In genomic region chr3:142224482-142225072, GRCh38 we compare ENCODE assay signal across 8 cellular contexts. TPM values are rescaled to one million over a fixed set of nuclear protein-coding genes. Genes with fewer than 3 reads are reported as not detected.
DNase-seq lines count a peak whose midpoint lies in the region; ATAC-seq and TF ChIP-seq lines count a peak whose summit lies in the region.

No MANE protein-coding gene starts in this region.

- H3K9me3 Mint-ChIP-seq in endodermal cell, result peaks cover 2% of the 10 kb centered on the region

- peak overlapping the region; percentile 80 for H3K4me3 Mint-ChIP-seq in endodermal cell

- peak overlapping the region; percentile 85 for H2AFZ ChIP-seq in DND-41 (ENCODE audit: low read depth, low read length)
- H2AFZ ChIP-seq in OCI-LY3 (ENCODE audit: low read depth, low read length), result peak overlapping the region; percentile 84

- H3K9me3 ChIP-seq in DND-41 (ENCODE audit: insufficient read depth, low read length, severe bottlenecking) (no peaks in the 10 kb centered on the region), OCI-LY3 (ENCODE audit: insufficient read depth, low read length) (no peaks in the 10 kb centered on the region), endodermal cell (ENCODE audit: control insufficient read depth, low read length) (no peaks in the 10 kb centered on the region), neutrophil (no peaks in the 10 kb centered on the region)

- H4K20me1 ChIP-seq in DND-41 (ENCODE audit: insufficient read depth, low read length), result no peaks in the 10 kb centered on the region
- no peaks in the 10 kb centered on the region for H4K20me1 ChIP-seq in OCI-LY3 (ENCODE audit: insufficient read depth, low read length)

- peak overlapping the region; percentile 68; the same call in 1 of the 2 replicates for H3K27ac ChIP-seq in DND-41 (ENCODE audit: low read length)
- H3K27ac ChIP-seq in OCI-LY3 (ENCODE audit: low read length), result no peak overlapping the region
- no peak overlapping the region for H3K27ac ChIP-seq in endodermal cell (ENCODE audit: low read depth, low read length)
- peak overlapping the region; percentile 85 for H3K27ac ChIP-seq in neutrophil

- TF ChIP-seq CTCF in DND-41 (IDR thresholded peaks at IDR 0.05; ENCODE audit: borderline replicate concordance, extremely low read depth, low read length, poor library complexity, severe bottlenecking) (no peak), OCI-LY3 (IDR thresholded peaks at IDR 0.05; ENCODE audit: low read depth, low read length) (no peak), endodermal cell (conservative IDR thresholded peaks at IDR 0.05) (no peak), neutrophil (IDR thresholded peaks at IDR 0.05) (no peak)

- H3K4me3 ChIP-seq in DND-41 (ENCODE audit: low read depth in 1 of 2, low read length in 2 of 2), result peak overlapping the region; percentile 35 to 73; a peak in 3 of 4 replicates
- peak overlapping the region; percentile 89 for H3K4me3 ChIP-seq in OCI-LY3 (ENCODE audit: low read length)
- H3K4me3 ChIP-seq in endodermal cell (ENCODE audit: low read length), result peak overlapping the region; percentile 87
- H3K4me3 ChIP-seq in neutrophil (ENCODE audit: low read depth in 1 of 2, low read length in 1 of 2), result peak overlapping the region; percentile 78 to 80

- no peaks in the 10 kb centered on the region for H3K36me3 ChIP-seq in DND-41 (ENCODE audit: insufficient read depth, low read length)
- no peaks in the 10 kb centered on the region for H3K36me3 ChIP-seq in OCI-LY3 (replicated peaks; ENCODE audit: low read depth, low read length)
- H3K36me3 ChIP-seq in endodermal cell (ENCODE audit: control insufficient read depth, insufficient read depth, low read length), result no peaks in the 10 kb centered on the region
- H3K36me3 ChIP-seq in neutrophil, result no peaks in the 10 kb centered on the region

- peak overlapping the region; percentile 89 for H3K4me2 ChIP-seq in DND-41 (ENCODE audit: insufficient read depth, low read length)
- peak overlapping the region; percentile 83 for H3K4me2 ChIP-seq in OCI-LY3 (ENCODE audit: low read length)

- H3K4me1 ChIP-seq in DND-41 (ENCODE audit: insufficient read depth, low read length) (peaks cover 31% of the 10 kb centered on the region), OCI-LY3 (ENCODE audit: low read length) (peaks cover 4% of the 10 kb centered on the region; the same call in 1 of the 2 replicates), endodermal cell (ENCODE audit: control insufficient read depth, insufficient read depth, low read length) (no peaks in the 10 kb centered on the region), neutrophil (ENCODE audit: control insufficient read depth in 1 of 2, insufficient read depth in 1 of 2, low read depth in 1 of 2, low read length in 1 of 2) (peaks cover 13 to 15% of the 10 kb centered on the region in 2 experiments)

- peaks cover 2% of the 10 kb centered on the region for H3K36me3 Mint-ChIP-seq in endodermal cell (ENCODE audit: low read depth)

- H3K79me2 ChIP-seq in DND-41 (ENCODE audit: insufficient read depth, low read length) (peaks cover 14% of the 10 kb centered on the region), OCI-LY3 (ENCODE audit: low read length) (peaks cover 2% of the 10 kb centered on the region; the same call in 1 of the 2 replicates)

- DNase-seq in DND-41 (no peak), endodermal cell (no peak), AG20443 (ENCODE audit: low spot score) (no peak), SHP77 (lab: John Stamatoyannopoulos, UW) (no peak), NK-92 (lab: John Stamatoyannopoulos, UW; ENCODE audit: unreplicated experiment) (no peak)
- DNase-seq in stimulated activated CD4-positive, alpha-beta T cell treated with anti-CD3 and anti-CD28 coated beads, Interleukin-2, amount 100 ng/mL, for 24 hours, result no peak

- H3K9ac ChIP-seq in DND-41 (ENCODE audit: low read depth, low read length), result peak overlapping the region; percentile 67
- peak overlapping the region; percentile 68 for H3K9ac ChIP-seq in OCI-LY3 (ENCODE audit: low read length)
- H3K9ac ChIP-seq in endodermal cell (ENCODE audit: extremely low read depth, low read length, poor library complexity, severe bottlenecking), result peak overlapping the region; percentile 66

- no peaks in the 10 kb centered on the region for H3K27me3 Mint-ChIP-seq in endodermal cell (ENCODE audit: insufficient read depth)

- H3K27me3 ChIP-seq in DND-41 (ENCODE audit: insufficient read depth, low read length, poor library complexity) (no peaks in the 10 kb centered on the region), OCI-LY3 (ENCODE audit: low read depth, low read length) (no peaks in the 10 kb centered on the region), endodermal cell (ENCODE audit: control insufficient read depth, insufficient read depth, low read length, poor library complexity, severe bottlenecking) (no peaks in the 10 kb centered on the region), neutrophil (no peaks in the 10 kb centered on the region)

- ATAC-seq in DND-41 (ENCODE audit: insufficient read depth, low read depth), result no peak

- H3K27ac Mint-ChIP-seq in endodermal cell, result no peak overlapping the region

- WGBS in endodermal cell (ENCODE audit: insufficient coverage in 1 of 2, insufficient read length in 1 of 2), 2 experiments, result 20 to 23% methylated on average over 1 to 10 of the region's 10 CpGs

- H3K4me1 Mint-ChIP-seq in endodermal cell, result peaks cover 3% of the 10 kb centered on the region

RNA-seq across cellular contexts. Expression of gene GK5, which starts 0.8 kb away (rescaled TPM):
- 10 to 100 TPM; 17.9 to 31.8 TPM for total RNA-seq in endodermal cell
- polyA plus RNA-seq in endodermal cell (2013, experiment 1 of 2), result 12.8 TPM
- 10.9 TPM for polyA plus RNA-seq in endodermal cell (2013, experiment 2 of 2)

Comparison
In these comparisons a context has a peak if more than half of its experiments do, and no peak if none do; other contexts are left out.
1. H3K27ac ChIP-seq: peak in DND-41 (single experiment) and neutrophil (single experiment); none in OCI-LY3 (single experiment) and endodermal cell (single experiment).
2. Peak in every context shown above with its lines, with median percentiles within 50 percentile points of each other: H3K4me3 ChIP-seq and H3K9ac ChIP-seq.